8 cellular contexts compared by ENCODE assay signal in the genomic region with DNA sequence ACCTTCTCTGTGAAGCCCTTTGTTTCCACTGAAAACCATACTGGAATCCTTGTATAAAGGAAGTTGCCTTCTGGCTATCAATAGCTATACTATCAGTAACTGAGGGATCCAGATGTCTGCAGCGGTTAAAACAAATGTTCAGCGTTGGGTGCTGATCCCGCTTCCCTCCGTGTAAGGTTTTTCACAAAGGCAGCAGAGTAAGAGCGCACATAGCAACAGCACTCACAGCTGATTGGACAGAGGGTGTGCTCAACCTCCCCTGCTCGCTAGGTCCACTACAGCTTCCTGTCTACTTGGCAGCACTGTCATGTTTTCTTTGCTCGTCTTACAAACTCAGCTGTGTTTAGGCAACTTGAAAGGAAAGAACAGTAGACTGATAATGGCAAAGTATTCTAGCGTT. TPM values are rescaled to one million over a fixed set of nuclear protein-coding genes. Genes with fewer than 3 reads are reported as not detected.
DNase-seq lines count a peak whose midpoint lies in the region; ATAC-seq, FAIRE-seq and TF ChIP-seq lines count a peak whose summit lies in the region.

No MANE protein-coding gene starts in this region.

- peak overlapping the region; percentile 85 to 86 for H3K27ac ChIP-seq in A549
- peak overlapping the region; percentile 84 for H3K27ac ChIP-seq in SJSA1
- peak overlapping the region; percentile 20 to 77 (median 56) for H3K27ac ChIP-seq in heart right ventricle
- H3K27ac ChIP-seq in parathyroid adenoma = peak overlapping the region; percentile 39

- TF ChIP-seq CTCF in A549 (IDR thresholded peaks at IDR 0.05) (no peak), heart right ventricle (IDR thresholded peaks at IDR 0.05) (no peak), parathyroid adenoma (IDR thresholded peaks at IDR 0.05) (no peak)

- intact Hi-C loops in heart right ventricle (cut with DNase I) = loop anchor here in 3 of 10 donors (2.0 to 10.0 kb wide), 2 partner anchors 27 to 87 kb away; partner anchors contain the start of genes ATOSA (in 2 of the 3) and ARPP19 (in 1 of the 3)

- TF ChIP-seq EP300 in A549 (IDR thresholded peaks at IDR 0.05) = no peak

- POLR2A ChIA-PET in A549 (lab: Yijun Ruan, JAX) = interaction anchor here (0.6 to 2.8 kb wide), 7 partner anchors 9 to 123 kb away, joined by 3 to 22 read pairs (median 3); partner anchors contain the start of genes ATOSA and MYO5A

- H3K36me3 ChIP-seq in SJSA1 (no peaks in the 10 kb centered on the region), heart right ventricle (peaks cover 0 to 58% (median under 1%) of the 10 kb centered on the region in 9 donors), parathyroid adenoma (ENCODE audit: control insufficient read depth, insufficient read depth, low read length) (no peaks in the 10 kb centered on the region)

- peaks cover 2% of the 10 kb centered on the region for H3K79me2 ChIP-seq in parathyroid adenoma

- H3K4me2 ChIP-seq in A549 = peak overlapping the region; percentile 80
- H3K4me2 ChIP-seq in parathyroid adenoma (ENCODE audit: low read length) = peak overlapping the region; percentile 36

- DNase-seq in A549 (ENCODE audit: low read depth in 1 of 2, low spot score in 1 of 2) = peak; percentile 77 to 94
- peak; percentile 20 for DNase-seq in GM19238 (ENCODE audit: insufficient read length, low spot score)
- peak; percentile 77 for DNase-seq in HT1080 (ENCODE audit: low read depth)
- peak; percentile 76 to 82 for DNase-seq in SJSA1 (ENCODE audit: low read depth in 1 of 2, low spot score in 2 of 2)
- peak in 53 of 58 donors; percentile 1 to 86 (median 52) for DNase-seq in anterior cingulate cortex (lab: John Stamatoyannopoulos, UW)
- DNase-seq in heart right ventricle = peak; percentile 33 to 79
- DNase-seq in NCI-H187 (lab: John Stamatoyannopoulos, UW) = no peak

- peak; percentile 45; the same call in 1 of the 2 replicates for TF ChIP-seq POLR2A in A549 (IDR thresholded peaks at IDR 0.05; ENCODE audit: low read length)

- H3K27me3 ChIP-seq in SJSA1 (replicated peaks) (no peaks in the 10 kb centered on the region), heart right ventricle (no peaks in the 10 kb centered on the region), parathyroid adenoma (ENCODE audit: control insufficient read depth, insufficient read depth, low read length) (no peaks in the 10 kb centered on the region)

- H3K9ac ChIP-seq in parathyroid adenoma = no peak overlapping the region

- H3K4me1 ChIP-seq in A549 (peaks cover 64% of the 10 kb centered on the region), SJSA1 (replicated peaks) (peaks cover 22% of the 10 kb centered on the region), heart right ventricle (peaks cover 2 to 74% (median 49%) of the 10 kb centered on the region in 9 donors), parathyroid adenoma (peaks cover 24% of the 10 kb centered on the region)

- peak; percentile 100 for FAIRE-seq in A549 (lab: Jason Lieb, UNC)

- peak overlapping the region; percentile 40 for H3K4me3 ChIP-seq in A549
- H3K4me3 ChIP-seq in SJSA1 = peak overlapping the region; percentile 34
- H3K4me3 ChIP-seq in heart right ventricle = peak overlapping the region in 8 of 10 donors; percentile 12 to 50 (median 34)
- peak overlapping the region; percentile 8 for H3K4me3 ChIP-seq in parathyroid adenoma (ENCODE audit: low read depth, low read length)

- peak overlapping the region; percentile 50 for H2AFZ ChIP-seq in parathyroid adenoma

- ATAC-seq in A549 (peak; percentile 98 to 99), heart right ventricle (peak; percentile 98 to 100 (median 99))

- TF ChIP-seq RAD21 in A549 (conservative IDR thresholded peaks at IDR 0.05 in 1 of 2, IDR thresholded peaks at IDR 0.05 in 1 of 2) = 0 out of 5 replicates have a peak, but pooled peaks of 1 of the 2 experiments have one; percentile 16

- CTCF ChIA-PET in A549 (lab: Yijun Ruan, JAX) = interaction anchor here (1.1 to 1.9 kb wide), 5 partner anchors 11 to 83 kb away, joined by 3 to 7 read pairs (median 5); partner anchors contain the start of gene ATOSA

- H3K9me3 ChIP-seq in A549 = no peaks in the 10 kb centered on the region
- H3K9me3 ChIP-seq in SJSA1 (replicated peaks) = no peaks in the 10 kb centered on the region
- no peaks in the 10 kb centered on the region for H3K9me3 ChIP-seq in heart right ventricle
- H3K9me3 ChIP-seq in parathyroid adenoma (ENCODE audit: control insufficient read depth, low read length) = no peaks in the 10 kb centered on the region

- 0% methylated on average over 8 of the region's 8 CpGs for WGBS in A549 (ENCODE audit: missing lambda C conversion rate)
- 2 to 7% methylated on average over 8 of the region's 8 CpGs for WGBS in heart right ventricle, 2 donors

TF ChIP-seq in A549, 52 proteins besides CTCF, POLR2A, EP300 and RAD21 (continues in another document):
- TF ChIP-seq ZNF302 (CRISPR knock-in tag; IDR thresholded peaks at IDR 0.05) (no peak), HOXA7 (CRISPR knock-in tag; IDR thresholded peaks at IDR 0.05) (no peak), HEYL (CRISPR knock-in tag; IDR thresholded peaks at IDR 0.05) (no peak), RFX5 (IDR thresholded peaks at IDR 0.05) (peak; percentile 97), MAZ (IDR thresholded peaks at IDR 0.05; ENCODE audit: borderline replicate concordance, low read depth, low read length) (no peak), POLR2AphosphoS2 (conservative IDR thresholded peaks at IDR 0.05; ENCODE audit: low read length) (no peak), SMC3 (IDR thresholded peaks at IDR 0.05) (no peak), SREBF2 (IDR thresholded peaks at IDR 0.05) (no peak), BCL3 (IDR thresholded peaks at IDR 0.05) (no peak), CHD2 (IDR thresholded peaks at IDR 0.05; ENCODE audit: low read length, partially characterized antibody) (no peak), MAFK (IDR thresholded peaks at IDR 0.05; ENCODE audit: partially characterized antibody) (peak; percentile 42), JUNB (IDR thresholded peaks at IDR 0.05) (no peak), HOXB13 (CRISPR knock-in tag; IDR thresholded peaks at IDR 0.05; ENCODE audit: low read depth) (no peak), NFE2L2 (conservative IDR thresholded peaks at IDR 0.05; ENCODE audit: low read length) (no peak), CHD4 (IDR thresholded peaks at IDR 0.05; ENCODE audit: borderline replicate concordance) (no peak), MYC (IDR thresholded peaks at IDR 0.05; ENCODE audit: borderline replicate concordance, low read length) (0 out of 2 replicates have a peak, but pooled peaks have one; percentile 24)
- TF ChIP-seq, protein P1, sequence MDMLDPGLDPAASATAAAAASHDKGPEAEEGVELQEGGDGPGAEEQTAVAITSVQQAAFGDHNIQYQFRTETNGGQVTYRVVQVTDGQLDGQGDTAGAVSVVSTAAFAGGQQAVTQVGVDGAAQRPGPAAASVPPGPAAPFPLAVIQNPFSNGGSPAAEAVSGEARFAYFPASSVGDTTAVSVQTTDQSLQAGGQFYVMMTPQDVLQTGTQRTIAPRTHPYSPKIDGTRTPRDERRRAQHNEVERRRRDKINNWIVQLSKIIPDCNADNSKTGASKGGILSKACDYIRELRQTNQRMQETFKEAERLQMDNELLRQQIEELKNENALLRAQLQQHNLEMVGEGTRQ (IDR thresholded peaks at IDR 0.05) = no peak
- TF ChIP-seq, protein P2, sequence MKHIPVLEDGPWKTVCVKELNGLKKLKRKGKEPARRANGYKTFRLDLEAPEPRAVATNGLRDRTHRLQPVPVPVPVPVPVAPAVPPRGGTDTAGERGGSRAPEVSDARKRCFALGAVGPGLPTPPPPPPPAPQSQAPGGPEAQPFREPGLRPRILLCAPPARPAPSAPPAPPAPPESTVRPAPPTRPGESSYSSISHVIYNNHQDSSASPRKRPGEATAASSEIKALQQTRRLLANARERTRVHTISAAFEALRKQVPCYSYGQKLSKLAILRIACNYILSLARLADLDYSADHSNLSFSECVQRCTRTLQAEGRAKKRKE (CRISPR knock-in tag; IDR thresholded peaks at IDR 0.05; ENCODE audit: low read depth) = no peak
- TF ChIP-seq, protein P3, sequence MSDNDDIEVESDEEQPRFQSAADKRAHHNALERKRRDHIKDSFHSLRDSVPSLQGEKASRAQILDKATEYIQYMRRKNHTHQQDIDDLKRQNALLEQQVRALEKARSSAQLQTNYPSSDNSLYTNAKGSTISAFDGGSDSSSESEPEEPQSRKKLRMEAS (IDR thresholded peaks at IDR 0.05) = 0 out of 2 replicates have a peak, but pooled peaks have one; percentile 54
- TF ChIP-seq, protein P4, sequence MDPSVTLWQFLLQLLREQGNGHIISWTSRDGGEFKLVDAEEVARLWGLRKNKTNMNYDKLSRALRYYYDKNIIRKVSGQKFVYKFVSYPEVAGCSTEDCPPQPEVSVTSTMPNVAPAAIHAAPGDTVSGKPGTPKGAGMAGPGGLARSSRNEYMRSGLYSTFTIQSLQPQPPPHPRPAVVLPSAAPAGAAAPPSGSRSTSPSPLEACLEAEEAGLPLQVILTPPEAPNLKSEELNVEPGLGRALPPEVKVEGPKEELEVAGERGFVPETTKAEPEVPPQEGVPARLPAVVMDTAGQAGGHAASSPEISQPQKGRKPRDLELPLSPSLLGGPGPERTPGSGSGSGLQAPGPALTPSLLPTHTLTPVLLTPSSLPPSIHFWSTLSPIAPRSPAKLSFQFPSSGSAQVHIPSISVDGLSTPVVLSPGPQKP (IDR thresholded peaks at IDR 0.05; ENCODE audit: low read depth, low read length) = no peak

RNA-seq across cellular contexts. Expression of gene ATOSA, which starts 27.3 kb away (rescaled TPM):
- 22.6 and 25.9 TPM in 2 replicates for polyA plus RNA-seq in A549 (2011; rRNA removed)
- polyA plus RNA-seq in A549 (2012; cell fraction: cytosol; rRNA removed) = 2.3 and 2.7 TPM in 2 replicates
- 3.5 and 5.2 TPM in 2 replicates for polyA plus RNA-seq in A549 (2012; cell fraction: nucleus; rRNA removed)
- polyA plus RNA-seq in A549 (2017; fragmentation: RNase III; extraction: RNeasy Plus Mini Kit Qiagen cat#74134 plus additional on column Dnase treatment) = 7.8 to 10.0 TPM (median 9.2 TPM) in 3 replicates
- polyA minus RNA-seq in A549 (2011; rRNA and poly(A)+ RNA removed) = 23.0 and 31.0 TPM in 2 replicates
- 2.1 and 6.0 TPM in 2 replicates for total RNA-seq in HT1080 (2014; rRNA removed; shearing (Covaris generic))
- 9.3 and 9.4 TPM in 2 replicates for polyA plus RNA-seq in HT1080 (2015; cell fraction: cytosol; rRNA removed)
- 28.0 and 31.7 TPM in 2 replicates for polyA plus RNA-seq in HT1080 (2015; cell fraction: nucleus; rRNA removed)
- total RNA-seq in SJSA1 (2014; rRNA removed; shearing (Covaris generic)) = 2.0 and 4.0 TPM in 2 replicates
- total RNA-seq in heart right ventricle = 10 to 100 TPM; 18.9 to 36.4 (median 30.3) TPM
- 10 to 100 TPM in 1 of 2 donors, 1 to 10 TPM in 1; 8.7 to 98.1 TPM for polyA plus RNA-seq in heart right ventricle

Comparison
In these comparisons a context has a peak if more than half of its experiments do, and no peak if none do; other contexts are left out.
1. DNase-seq: peak in A549 (2 of 2), GM19238 (single experiment), HT1080 (single experiment), SJSA1 (2 of 2), anterior cingulate cortex (53 of 58) and heart right ventricle (2 of 2); none in NCI-H187 (0 of 2).
2. Peak in every context shown above with its lines, with median percentiles within 50 percentile points of each other: H3K27ac ChIP-seq and H3K4me3 ChIP-seq.